In the genomic region with DNA sequence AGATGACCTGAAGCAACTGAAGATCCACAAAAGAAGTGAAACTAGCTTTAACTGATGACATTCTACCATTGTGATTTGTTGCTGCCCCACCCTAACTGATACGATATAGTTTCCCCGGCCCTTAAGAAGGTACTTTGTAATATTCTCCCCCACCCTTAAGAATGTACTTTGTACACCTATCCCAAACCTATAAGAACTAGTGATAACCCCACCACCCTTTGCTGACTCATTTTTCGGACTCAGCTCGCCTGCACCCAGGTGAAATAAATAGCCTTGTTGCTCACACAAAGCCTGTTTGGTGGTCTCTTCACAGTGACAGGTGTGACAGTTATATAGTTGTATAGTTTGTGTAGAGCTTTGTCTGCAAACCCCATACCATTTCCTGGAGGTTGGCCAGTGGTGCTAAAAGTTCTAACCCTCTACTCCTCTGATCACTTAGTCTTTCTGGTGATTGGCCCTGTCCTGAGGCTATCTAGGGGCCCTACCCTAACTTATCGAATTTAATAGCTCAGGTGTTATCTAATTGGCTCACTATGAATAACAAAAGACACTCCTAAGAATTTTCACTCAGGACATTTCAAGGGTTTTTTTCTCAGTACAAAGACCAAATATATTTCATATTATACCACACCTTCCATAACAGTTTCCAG, we compare ENCODE assay signal across 23 cellular contexts. TPM values are rescaled to one million over a fixed set of nuclear protein-coding genes. Genes with fewer than 3 reads are reported as not detected.
DNase-seq lines count a peak whose midpoint lies in the region; ATAC-seq, FAIRE-seq and TF ChIP-seq lines count a peak whose summit lies in the region.
"Had no signal": no experiment of that assay in that cellular context is flagged by ENCODE, and none has a peak within 500 bp of the region (broad histone marks: within the 10 kb centered on the region; RNA-seq: fewer than 3 reads in every experiment).

No MANE protein-coding gene starts in this region.

- no peak overlapping the region for H3K9ac ChIP-seq in HepG2 (ENCODE audit: insufficient read depth, low read depth, low read length)
- H3K9ac ChIP-seq: BLaER1 had no signal

- H2AFZ ChIP-seq in HepG2 (ENCODE audit: low read length) (no peak overlapping the region), hepatocyte (no peak overlapping the region)
- H2AFZ ChIP-seq: GM23338 had no signal

- BruUV-seq in HepG2 (replicated peaks; lab: Mats Ljungman, UMichigan): no TSS peak

- in situ Hi-C loops in HepG2 (cut with HindIII; ENCODE audit: extremely low pct_ligation_motif_present, low pct_unique_long_range_greater_than_20kb): no loop called here

- H3K4me3 ChIP-seq in HepG2 (replicated peaks in 1 of 3; ENCODE audit: insufficient read depth in 1 of 3, low read depth in 2 of 3, low read length in 3 of 3): no peak overlapping the region
- no peak overlapping the region for H3K4me3 ChIP-seq in right lobe of liver
- no peak overlapping the region for H3K4me3 ChIP-seq in hepatocyte
- H3K4me3 ChIP-seq in small intestine (ENCODE audit: low read depth in 1 of 2, low read length in 2 of 2): no peak overlapping the region
- H3K4me3 ChIP-seq: BLaER1, GM23338 had no signal

- H3K4me2 ChIP-seq in HepG2 (ENCODE audit: low read depth, low read length) (peak overlapping the region; percentile 14; the same call in 1 of the 2 replicates), hepatocyte (no peak overlapping the region)
- H3K4me2 ChIP-seq: BLaER1, GM23338 had no signal

- no peak for ATAC-seq in HepG2
- ATAC-seq in right lobe of liver: no peak
- no peak for ATAC-seq in HG03469 (IDR thresholded peaks at IDR 0.05; ENCODE audit: unreplicated experiment)
- ATAC-seq: GM23338 had no signal

- intact Hi-C loops in HepG2 (cut with micrococcal nuclease; ENCODE audit: unreplicated experiment): no loop called here
- intact Hi-C loops in right lobe of liver (cut with DNase I): no loop called here

- CTCF ChIA-PET in HepG2 (lab: Yijun Ruan, JAX; ENCODE audit: low intra/inter-chr PET ratio, low total read pairs): no interaction called here

- no peaks in the 10 kb centered on the region for H3K9me2 ChIP-seq in hepatocyte (replicated peaks; ENCODE audit: insufficient read depth)

- H3K9me3 ChIP-seq in HepG2 (ENCODE audit: low read length): no peaks in the 10 kb centered on the region
- H3K9me3 ChIP-seq in right lobe of liver: peaks cover 0 to 2% (median 0%) of the 10 kb centered on the region in 4 donors
- H3K9me3 ChIP-seq in hepatocyte (ENCODE audit: low read depth): no peaks in the 10 kb centered on the region
- H3K9me3 ChIP-seq in small intestine (ENCODE audit: control insufficient read depth, low read depth): no peaks in the 10 kb centered on the region

- FAIRE-seq in HepG2 (lab: Jason Lieb, UNC) (no peak), small intestine (lab: Jason Lieb, UNC) (no peak), D721Med (lab: Jason Lieb, UNC) (no peak)
- FAIRE-seq: G401.6, GM12892, GM18507, H54 had no signal

- WGBS in HepG2 (ENCODE audit: low lambda C conversion rate): 32% methylated on average over 5 of the region's 5 CpGs
- WGBS in right lobe of liver (ENCODE audit: insufficient coverage, low coverage, low lambda C conversion rate, missing lambda C conversion rate): 81% methylated on average over 5 of the region's 5 CpGs
- WGBS in hepatocyte (ENCODE audit: low lambda C conversion rate, missing lambda C conversion rate): 71% methylated on average over 5 of the region's 5 CpGs
- WGBS in small intestine, 3 donors: 17 to 62% (median 32%) methylated on average over 5 of the region's 5 CpGs

- TF ChIP-seq POLR2A in HepG2 (IDR thresholded peaks at IDR 0.05; ENCODE audit: insufficient read depth in 1 of 2, low read depth in 2 of 2, low read length in 2 of 2) (no peak), right lobe of liver (IDR thresholded peaks at IDR 0.05) (no peak)

- H3K27ac ChIP-seq in HepG2 (ENCODE audit: extremely low read length, insufficient read depth, low read length): no peak overlapping the region
- H3K27ac ChIP-seq in right lobe of liver: no peak overlapping the region
- H3K27ac ChIP-seq in hepatocyte: peak overlapping the region; percentile 45
- peak overlapping the region; percentile 50 to 66 for H3K27ac ChIP-seq in small intestine (ENCODE audit: low read depth in 1 of 2, low read length in 1 of 2)
- H3K27ac ChIP-seq: BLaER1, HL-60 had no signal

- H3K27me3 ChIP-seq in HepG2 (ENCODE audit: control insufficient read depth in 1 of 2, insufficient read depth in 2 of 2, low read length in 2 of 2) (0 out of 5 replicates have a peak, but pooled peaks cover 0 to 10% of the 10 kb centered on the region in 2 experiments), right lobe of liver (no peaks in the 10 kb centered on the region), hepatocyte (no peaks in the 10 kb centered on the region), small intestine (ENCODE audit: control insufficient read depth in 2 of 2, insufficient read depth in 2 of 2, low read length in 2 of 2) (no peaks in the 10 kb centered on the region)
- H3K27me3 ChIP-seq: BLaER1 had no signal

- no peak for TF ChIP-seq RAD21 in HepG2 (CRISPR knock-in tag; IDR thresholded peaks at IDR 0.05)

- H4K20me1 ChIP-seq in HepG2 (ENCODE audit: insufficient read depth, low read length): no peaks in the 10 kb centered on the region
- no peaks in the 10 kb centered on the region for H4K20me1 ChIP-seq in hepatocyte (ENCODE audit: insufficient read depth, poor library complexity, severe bottlenecking)
- H4K20me1 ChIP-seq: BLaER1 had no signal

- H3K36me3 ChIP-seq in HepG2 (replicated peaks in 1 of 2; ENCODE audit: control insufficient read depth in 1 of 2, insufficient read depth in 2 of 2, low read length in 2 of 2): no peaks in the 10 kb centered on the region
- no peaks in the 10 kb centered on the region for H3K36me3 ChIP-seq in right lobe of liver
- no peaks in the 10 kb centered on the region for H3K36me3 ChIP-seq in hepatocyte (replicated peaks; ENCODE audit: insufficient read depth, low read depth)
- H3K36me3 ChIP-seq in small intestine (ENCODE audit: control insufficient read depth in 2 of 2, insufficient read depth in 2 of 2, low read length in 2 of 2): no peaks in the 10 kb centered on the region
- H3K36me3 ChIP-seq: BLaER1 had no signal

- POLR2A ChIA-PET in HepG2 (lab: Yijun Ruan, JAX): no interaction called here

- no peak for DNase-seq in HepG2 (ENCODE audit: low spot score)
- no peak for DNase-seq in right lobe of liver
- DNase-seq in hepatocyte (ENCODE audit: low spot score): no peak
- DNase-seq in small intestine: peak; percentile 88
- no peak for DNase-seq in NCI-H526 treated with DMSO at 0.1 percent for 48 hours (lab: John Stamatoyannopoulos, UW)
- DNase-seq in D721Med (ENCODE audit: insufficient read length, low spot score): no peak
- DNase-seq: 8988T; Calu3; CD4-positive, alpha-beta memory T cell; DMS 273 treated with DMSO at 0.1 percent for 48 hours; DMS53; HCEC 1CT had no signal

- TF ChIP-seq EP300 in HepG2 (IDR thresholded peaks at IDR 0.05; ENCODE audit: low read depth in 2 of 2, low read length in 2 of 2) (no peak), HepG2 (CRISPR knock-in tag; IDR thresholded peaks at IDR 0.05; ENCODE audit: borderline replicate concordance) (no peak)

- TF ChIP-seq CTCF in HepG2 (CRISPR knock-in tag; IDR thresholded peaks at IDR 0.05) (no peak), right lobe of liver (IDR thresholded peaks at IDR 0.05) (no peak), hepatocyte (IDR thresholded peaks at IDR 0.05; ENCODE audit: poor library complexity) (no peak), D721Med (IDR thresholded peaks at IDR 0.05; ENCODE audit: insufficient read depth, missing control alignments) (no peak)

- H3K4me1 ChIP-seq in HepG2 (ENCODE audit: insufficient read depth, low read length) (peaks cover 21% of the 10 kb centered on the region), right lobe of liver (no peaks in the 10 kb centered on the region), hepatocyte (ENCODE audit: insufficient read depth) (no peaks in the 10 kb centered on the region), small intestine (ENCODE audit: control insufficient read depth in 2 of 2, insufficient read depth in 1 of 2, low read depth in 1 of 2, low read length in 1 of 2) (peaks cover 0 to 2% of the 10 kb centered on the region in 2 donors)

- no peaks in the 10 kb centered on the region for H3K79me2 ChIP-seq in HepG2 (ENCODE audit: insufficient read depth, low read length)
- no peaks in the 10 kb centered on the region for H3K79me2 ChIP-seq in hepatocyte

RNA-seq across cellular contexts. Expression of a gene that starts 10.1 kb away (rescaled TPM):
- total RNA-seq in HepG2 (2016; rRNA removed; fragmentation: Illumina TruSeq; extraction: Trizol) (not detected in 2 replicates), right lobe of liver (not detected), hepatocyte (0.60 and 0.84 TPM in 2 replicates)
- total RNA-seq in HepG2 (2016; cell fraction: cytosol; rRNA removed; fragmentation: Illumina TruSeq; extraction: Trizol; ENCODE audit: low read depth): not detected in 2 replicates
- not detected in 2 replicates for total RNA-seq in HepG2 (2016; cell fraction: insoluble cytoplasmic fraction; rRNA removed; fragmentation: Illumina TruSeq; extraction: Trizol)
- total RNA-seq in HepG2 (2016; cell fraction: membrane; rRNA removed; fragmentation: Illumina TruSeq; extraction: Trizol): not detected in 2 replicates
- not detected in 2 replicates for total RNA-seq in HepG2 (2016; cell fraction: nucleus; rRNA removed; fragmentation: Illumina TruSeq; extraction: Trizol)
- polyA plus RNA-seq in HepG2 (2011; rRNA removed) (0.04 and 0.12 TPM in 2 replicates), hepatocyte (0.15 and 0.59 TPM in 2 replicates), small intestine (under 1 TPM in 1 of 3 donors, not detected in 2; 0.48 TPM)
- polyA plus RNA-seq in HepG2 (2011; cell fraction: cytosol; rRNA removed): 0.04 and 0.08 TPM in 2 replicates
- polyA plus RNA-seq in HepG2 (2011; cell fraction: nucleus; rRNA removed): not detected in 2 replicates
- polyA plus RNA-seq in HepG2 (2012): 0.05 and 0.07 TPM in 2 replicates
- not detected in 2 replicates for polyA plus RNA-seq in HepG2 (2016; cell fraction: cytosol; fragmentation: Illumina TruSeq; extraction: Trizol; ENCODE audit: low read depth)
- not detected in 2 replicates for polyA plus RNA-seq in HepG2 (2016; cell fraction: insoluble cytoplasmic fraction; fragmentation: Illumina TruSeq; extraction: Trizol; ENCODE audit: low read depth)
- not detected in 2 replicates for polyA plus RNA-seq in HepG2 (2016; cell fraction: membrane; fragmentation: Illumina TruSeq; extraction: Trizol; ENCODE audit: low read depth)
- not detected in 2 replicates for polyA plus RNA-seq in HepG2 (2016; cell fraction: nucleus; fragmentation: Illumina TruSeq; extraction: Trizol; ENCODE audit: insufficient read depth, low read depth)
- polyA minus RNA-seq in HepG2 (2011; rRNA and poly(A)+ RNA removed; ENCODE audit: low replicate concordance): not detected in 2 replicates
- polyA minus RNA-seq in HepG2 (2011; cell fraction: cytosol; rRNA and poly(A)+ RNA removed): not detected in 2 replicates
- polyA minus RNA-seq in HepG2 (2011; cell fraction: nucleus; rRNA and poly(A)+ RNA removed): not detected in 2 replicates
- total RNA-seq: A673; Calu3; CD4-positive, alpha-beta memory T cell; HT1080 had no signal
- polyA plus RNA-seq: CD14-positive monocyte had no signal

RNA-seq across cellular contexts. Expression of a gene that starts 32.3 kb away (rescaled TPM):
- total RNA-seq in HepG2 (2016; rRNA removed; fragmentation: Illumina TruSeq; extraction: Trizol) (9.1 and 16.4 TPM in 2 replicates), right lobe of liver (1 to 10 TPM; 3.6 to 8.3 (median 5.2) TPM), hepatocyte (20.0 and 21.4 TPM in 2 replicates)
- total RNA-seq in HepG2 (2016; cell fraction: cytosol; rRNA removed; fragmentation: Illumina TruSeq; extraction: Trizol; ENCODE audit: low read depth): 2.8 and 3.8 TPM in 2 replicates
- total RNA-seq in HepG2 (2016; cell fraction: insoluble cytoplasmic fraction; rRNA removed; fragmentation: Illumina TruSeq; extraction: Trizol): 9.2 and 15.3 TPM in 2 replicates
- total RNA-seq in HepG2 (2016; cell fraction: membrane; rRNA removed; fragmentation: Illumina TruSeq; extraction: Trizol): 5.5 and 6.0 TPM in 2 replicates
- total RNA-seq in HepG2 (2016; cell fraction: nucleus; rRNA removed; fragmentation: Illumina TruSeq; extraction: Trizol): 18.6 and 21.3 TPM in 2 replicates
- polyA plus RNA-seq in HepG2 (2011; rRNA removed) (30.4 and 35.0 TPM in 2 replicates), hepatocyte (14.9 and 17.9 TPM in 2 replicates), small intestine (10 to 100 TPM; 15.4 to 19.6 (median 17.2) TPM)
- polyA plus RNA-seq in HepG2 (2011; cell fraction: cytosol; rRNA removed): 23.7 and 28.2 TPM in 2 replicates
- polyA plus RNA-seq in HepG2 (2011; cell fraction: nucleus; rRNA removed): 33.3 and 38.3 TPM in 2 replicates
- 18.7 and 23.0 TPM in 2 replicates for polyA plus RNA-seq in HepG2 (2012)
- 2.6 and 3.2 TPM in 2 replicates for polyA plus RNA-seq in HepG2 (2016; cell fraction: cytosol; fragmentation: Illumina TruSeq; extraction: Trizol; ENCODE audit: low read depth)
- 11.1 TPM in 2 replicates for polyA plus RNA-seq in HepG2 (2016; cell fraction: insoluble cytoplasmic fraction; fragmentation: Illumina TruSeq; extraction: Trizol; ENCODE audit: low read depth)
- polyA plus RNA-seq in HepG2 (2016; cell fraction: membrane; fragmentation: Illumina TruSeq; extraction: Trizol; ENCODE audit: low read depth): 3.3 and 3.5 TPM in 2 replicates
- 49.0 and 49.2 TPM in 2 replicates for polyA plus RNA-seq in HepG2 (2016; cell fraction: nucleus; fragmentation: Illumina TruSeq; extraction: Trizol; ENCODE audit: insufficient read depth, low read depth)
- 23.9 and 31.6 TPM in 2 replicates for polyA minus RNA-seq in HepG2 (2011; rRNA and poly(A)+ RNA removed; ENCODE audit: low replicate concordance)
- polyA minus RNA-seq in HepG2 (2011; cell fraction: cytosol; rRNA and poly(A)+ RNA removed): 10.4 and 12.6 TPM in 2 replicates
- 25.0 and 37.0 TPM in 2 replicates for polyA minus RNA-seq in HepG2 (2011; cell fraction: nucleus; rRNA and poly(A)+ RNA removed)

RNA-seq across cellular contexts. Expression of a gene that starts 48.1 kb away (rescaled TPM):
- 52.1 and 79.1 TPM in 2 replicates for total RNA-seq in HepG2 (2016; rRNA removed; fragmentation: Illumina TruSeq; extraction: Trizol)
- total RNA-seq in HepG2 (2016; cell fraction: cytosol; rRNA removed; fragmentation: Illumina TruSeq; extraction: Trizol; ENCODE audit: low read depth): 14.1 and 14.2 TPM in 2 replicates
- total RNA-seq in HepG2 (2016; cell fraction: insoluble cytoplasmic fraction; rRNA removed; fragmentation: Illumina TruSeq; extraction: Trizol): 57.3 and 82.0 TPM in 2 replicates
- 39.7 and 45.8 TPM in 2 replicates for total RNA-seq in HepG2 (2016; cell fraction: membrane; rRNA removed; fragmentation: Illumina TruSeq; extraction: Trizol)
- 25.0 and 25.1 TPM in 2 replicates for total RNA-seq in HepG2 (2016; cell fraction: nucleus; rRNA removed; fragmentation: Illumina TruSeq; extraction: Trizol)
- polyA plus RNA-seq in HepG2 (2011; rRNA removed): 35.2 and 39.9 TPM in 2 replicates
- polyA plus RNA-seq in HepG2 (2011; cell fraction: cytosol; rRNA removed): 30.0 and 36.6 TPM in 2 replicates
- 17.1 and 20.4 TPM in 2 replicates for polyA plus RNA-seq in HepG2 (2011; cell fraction: nucleus; rRNA removed)
- 43.4 and 46.6 TPM in 2 replicates for polyA plus RNA-seq in HepG2 (2012)
- polyA plus RNA-seq in HepG2 (2016; cell fraction: cytosol; fragmentation: Illumina TruSeq; extraction: Trizol; ENCODE audit: low read depth): 7.3 and 12.1 TPM in 2 replicates
- polyA plus RNA-seq in HepG2 (2016; cell fraction: insoluble cytoplasmic fraction; fragmentation: Illumina TruSeq; extraction: Trizol; ENCODE audit: low read depth): 70.8 and 81.5 TPM in 2 replicates
- polyA plus RNA-seq in HepG2 (2016; cell fraction: membrane; fragmentation: Illumina TruSeq; extraction: Trizol; ENCODE audit: low read depth): 23.8 and 31.2 TPM in 2 replicates
- polyA plus RNA-seq in HepG2 (2016; cell fraction: nucleus; fragmentation: Illumina TruSeq; extraction: Trizol; ENCODE audit: insufficient read depth, low read depth): 36.5 and 38.4 TPM in 2 replicates
- 13.7 and 15.1 TPM in 2 replicates for polyA minus RNA-seq in HepG2 (2011; rRNA and poly(A)+ RNA removed; ENCODE audit: low replicate concordance)
- polyA minus RNA-seq in HepG2 (2011; cell fraction: cytosol; rRNA and poly(A)+ RNA removed): 19.8 and 21.2 TPM in 2 replicates
- polyA minus RNA-seq in HepG2 (2011; cell fraction: nucleus; rRNA and poly(A)+ RNA removed): 6.7 and 13.2 TPM in 2 replicates
- total RNA-seq in right lobe of liver: 10 to 100 TPM in 3 of 6 experiments, 1 to 10 TPM in 3; 5.8 to 13.2 (median 9.1) TPM
- 53.5 and 67.1 TPM in 2 replicates for total RNA-seq in hepatocyte
- polyA plus RNA-seq in hepatocyte: 35.9 and 41.2 TPM in 2 replicates
- polyA plus RNA-seq in small intestine: 10 to 100 TPM; 47.0 to 62.7 (median 56.2) TPM

RNA-seq across cellular contexts. Expression of a gene that starts 49.7 kb away (rescaled TPM):
- 2.9 and 4.3 TPM in 2 replicates for total RNA-seq in HepG2 (2016; rRNA removed; fragmentation: Illumina TruSeq; extraction: Trizol)
- total RNA-seq in HepG2 (2016; cell fraction: cytosol; rRNA removed; fragmentation: Illumina TruSeq; extraction: Trizol; ENCODE audit: low read depth): 1.1 and 1.8 TPM in 2 replicates
- total RNA-seq in HepG2 (2016; cell fraction: insoluble cytoplasmic fraction; rRNA removed; fragmentation: Illumina TruSeq; extraction: Trizol): 4.0 and 5.3 TPM in 2 replicates
- total RNA-seq in HepG2 (2016; cell fraction: membrane; rRNA removed; fragmentation: Illumina TruSeq; extraction: Trizol): 1.1 and 2.7 TPM in 2 replicates
- total RNA-seq in HepG2 (2016; cell fraction: nucleus; rRNA removed; fragmentation: Illumina TruSeq; extraction: Trizol): 10.3 and 12.7 TPM in 2 replicates
- 5.0 and 6.3 TPM in 2 replicates for polyA plus RNA-seq in HepG2 (2011; rRNA removed)
- polyA plus RNA-seq in HepG2 (2011; cell fraction: cytosol; rRNA removed): 2.3 and 3.7 TPM in 2 replicates
- 12.9 and 22.9 TPM in 2 replicates for polyA plus RNA-seq in HepG2 (2011; cell fraction: nucleus; rRNA removed)
- 3.7 and 5.2 TPM in 2 replicates for polyA plus RNA-seq in HepG2 (2012)
- 0.26 and 0.36 TPM in 2 replicates for polyA plus RNA-seq in HepG2 (2016; cell fraction: cytosol; fragmentation: Illumina TruSeq; extraction: Trizol; ENCODE audit: low read depth)
- 1.9 and 2.2 TPM in 2 replicates for polyA plus RNA-seq in HepG2 (2016; cell fraction: insoluble cytoplasmic fraction; fragmentation: Illumina TruSeq; extraction: Trizol; ENCODE audit: low read depth)
- polyA plus RNA-seq in HepG2 (2016; cell fraction: membrane; fragmentation: Illumina TruSeq; extraction: Trizol; ENCODE audit: low read depth): 0.65 and 0.73 TPM in 2 replicates
- 13.4 and 14.1 TPM in 2 replicates for polyA plus RNA-seq in HepG2 (2016; cell fraction: nucleus; fragmentation: Illumina TruSeq; extraction: Trizol; ENCODE audit: insufficient read depth, low read depth)
- polyA minus RNA-seq in HepG2 (2011; rRNA and poly(A)+ RNA removed; ENCODE audit: low replicate concordance): 8.0 and 29.3 TPM in 2 replicates
- 1.1 and 1.4 TPM in 2 replicates for polyA minus RNA-seq in HepG2 (2011; cell fraction: cytosol; rRNA and poly(A)+ RNA removed)
- 10.0 and 27.5 TPM in 2 replicates for polyA minus RNA-seq in HepG2 (2011; cell fraction: nucleus; rRNA and poly(A)+ RNA removed)
- total RNA-seq in right lobe of liver: 10 to 100 TPM in 3 of 6 experiments, 1 to 10 TPM in 3; 5.2 to 13.8 (median 9.1) TPM
- 3.8 and 7.5 TPM in 2 replicates for total RNA-seq in hepatocyte
- 3.9 and 4.3 TPM in 2 replicates for polyA plus RNA-seq in hepatocyte
- 10 to 100 TPM in 2 of 3 donors, 1 to 10 TPM in 1; 8.9 to 19.6 (median 14.3) TPM for polyA plus RNA-seq in small intestine

Comparison
In these comparisons a context has a peak if more than half of its experiments do, and no peak if none do; other contexts are left out.
1. H3K27ac ChIP-seq: peak in hepatocyte (single experiment) and small intestine (2 of 2); none in HepG2 (single experiment) and right lobe of liver (0 of 3).